In the genomic region with DNA sequence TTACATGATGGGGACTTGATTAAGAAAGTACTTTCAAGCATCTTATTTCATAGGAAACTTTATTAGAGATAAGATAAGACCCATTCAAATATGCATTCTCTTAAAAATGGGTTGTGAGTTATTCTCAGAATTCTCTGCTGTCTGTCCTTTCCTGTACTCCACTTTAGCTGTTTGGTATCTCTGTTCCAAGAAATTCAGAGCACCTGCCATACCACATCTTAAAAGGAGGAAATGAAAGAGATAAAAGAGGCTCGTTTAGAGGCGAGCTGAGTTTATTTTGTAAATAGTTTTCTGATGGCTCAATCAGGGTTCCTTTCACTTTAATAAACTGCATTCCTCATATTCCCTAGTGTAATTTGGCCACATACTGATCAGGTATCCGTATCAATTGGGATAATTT, we compare ENCODE assay signal across 9 cellular contexts.
DNase-seq lines count a peak whose midpoint lies in the region; ATAC-seq, FAIRE-seq and TF ChIP-seq lines count a peak whose summit lies in the region.
"Had no signal": no experiment of that assay in that cellular context is flagged by ENCODE, and none has a peak within 500 bp of the region (broad histone marks: within the 10 kb centered on the region; RNA-seq: fewer than 3 reads in every experiment).

No MANE protein-coding gene starts in this region.

- intact Hi-C loops in activated naive CD4-positive, alpha-beta T cell treated with anti-CD3 and anti-CD28 coated beads for 36 hours (cut with micrococcal nuclease) = loop anchor here (1.0 to 2.0 kb wide), 2 partner anchors 10 to 78 kb away; no protein-coding TSS in a partner anchor

- peaks cover 75% of the 10 kb centered on the region for H3K4me1 Mint-ChIP-seq in activated naive CD4-positive, alpha-beta T cell treated with anti-CD3 and anti-CD28 coated beads for 36 hours (ENCODE audit: low read depth)
- H3K4me1 Mint-ChIP-seq in activated naive CD8-positive, alpha-beta T cell treated with anti-CD3 and anti-CD28 coated beads, Interleukin-2, amount 10 ng/mL, durations not matched to agents 7 days and 5 days = peaks cover 61% of the 10 kb centered on the region

- no peaks in the 10 kb centered on the region for H3K27me3 ChIP-seq in stomach smooth muscle (ENCODE audit: control insufficient read depth in 1 of 2, insufficient read depth in 2 of 2, low read length in 2 of 2)

- peak overlapping the region; percentile 18 for H3K4me3 Mint-ChIP-seq in activated naive CD4-positive, alpha-beta T cell treated with anti-CD3 and anti-CD28 coated beads for 36 hours
- peak overlapping the region; percentile 80 for H3K4me3 Mint-ChIP-seq in activated naive CD8-positive, alpha-beta T cell treated with anti-CD3 and anti-CD28 coated beads, Interleukin-2, amount 10 ng/mL, durations not matched to agents 7 days and 5 days

- peak; percentile 67 for ATAC-seq in HG03159 (IDR thresholded peaks at IDR 0.05; ENCODE audit: unreplicated experiment)
- peak; percentile 81 for ATAC-seq in activated naive CD8-positive, alpha-beta T cell treated with anti-CD3 and anti-CD28 coated beads, Interleukin-2, amount 10 ng/mL, durations not matched to agents 7 days and 5 days (ENCODE audit: low read depth)

- FAIRE-seq in GM12892 (lab: Jason Lieb, UNC) = no peak

- no peaks in the 10 kb centered on the region for H3K9me3 Mint-ChIP-seq in activated naive CD4-positive, alpha-beta T cell treated with anti-CD3 and anti-CD28 coated beads for 36 hours
- no peaks in the 10 kb centered on the region for H3K9me3 Mint-ChIP-seq in activated naive CD8-positive, alpha-beta T cell treated with anti-CD3 and anti-CD28 coated beads, Interleukin-2, amount 10 ng/mL, durations not matched to agents 7 days and 5 days

- POLR2A ChIA-PET in activated naive CD8-positive, alpha-beta T cell treated with anti-CD3 and anti-CD28 coated beads, Interleukin-2, amount 10 ng/mL, durations not matched to agents 7 days and 5 days (lab: Charles Lee) = interaction anchor here (1.0 to 4.6 kb wide), 6 partner anchors 9 to 85 kb away, joined by 3 to 54 read pairs (median 4); a partner anchor contains a TSS

- peak overlapping the region in 1 of 2 donors; percentile 19 for H3K9ac ChIP-seq in stomach smooth muscle (ENCODE audit: low read length in 2 of 2)

- peak overlapping the region; percentile 74 for H3K27ac Mint-ChIP-seq in activated naive CD4-positive, alpha-beta T cell treated with anti-CD3 and anti-CD28 coated beads for 36 hours
- H3K27ac Mint-ChIP-seq in activated naive CD8-positive, alpha-beta T cell treated with anti-CD3 and anti-CD28 coated beads, Interleukin-2, amount 10 ng/mL, durations not matched to agents 7 days and 5 days = peak overlapping the region; percentile 95

- no peaks in the 10 kb centered on the region for H3K27me3 Mint-ChIP-seq in activated naive CD4-positive, alpha-beta T cell treated with anti-CD3 and anti-CD28 coated beads for 36 hours (ENCODE audit: low read depth)
- no peaks in the 10 kb centered on the region for H3K27me3 Mint-ChIP-seq in activated naive CD8-positive, alpha-beta T cell treated with anti-CD3 and anti-CD28 coated beads, Interleukin-2, amount 10 ng/mL, durations not matched to agents 7 days and 5 days

- peaks cover 14% of the 10 kb centered on the region for H3K4me1 ChIP-seq in stomach smooth muscle (ENCODE audit: control insufficient read depth, insufficient read depth, low read length)

- H3K9me3 ChIP-seq in stomach smooth muscle (ENCODE audit: control insufficient read depth in 2 of 2, low read length in 2 of 2) = no peaks in the 10 kb centered on the region
- H3K9me3 ChIP-seq: thoracic aorta had no signal

- no peaks in the 10 kb centered on the region for H3K36me3 ChIP-seq in stomach smooth muscle (ENCODE audit: control insufficient read depth in 2 of 2, insufficient read depth in 2 of 2, low read length in 2 of 2)
- H3K36me3 ChIP-seq: thoracic aorta had no signal

- H3K4me3 ChIP-seq in stomach smooth muscle (ENCODE audit: low read length in 2 of 2) = peak overlapping the region; percentile 1 to 16

- peaks cover 20% of the 10 kb centered on the region for H3K36me3 Mint-ChIP-seq in activated naive CD4-positive, alpha-beta T cell treated with anti-CD3 and anti-CD28 coated beads for 36 hours (ENCODE audit: low read depth)
- H3K36me3 Mint-ChIP-seq in activated naive CD8-positive, alpha-beta T cell treated with anti-CD3 and anti-CD28 coated beads, Interleukin-2, amount 10 ng/mL, durations not matched to agents 7 days and 5 days = peaks cover 49% of the 10 kb centered on the region

- CTCF ChIA-PET in activated naive CD4-positive, alpha-beta T cell treated with anti-CD3 and anti-CD28 coated beads for 36 hours (lab: Charles Lee) = interaction anchor here (0.6 to 1.2 kb wide), 4 partner anchors 10 to 350 kb away, joined by 3 to 5 read pairs (median 3); no protein-coding TSS in a partner anchor

- H3K27ac ChIP-seq in stomach smooth muscle (ENCODE audit: low read length) = no peak overlapping the region
- H3K27ac ChIP-seq: thoracic aorta had no signal

- TF ChIP-seq POLR2A in GM12892 (IDR thresholded peaks at IDR 0.05; ENCODE audit: low read depth, low read length) = no peak

- DNase-seq in activated naive CD4-positive, alpha-beta T cell treated with anti-CD3 and anti-CD28 coated beads for 36 hours = no peak
- no peak for DNase-seq in activated naive CD4-positive, alpha-beta T cell (lab: John Stamatoyannopoulos, UW)
- DNase-seq in activated naive CD8-positive, alpha-beta T cell treated with anti-CD3 and anti-CD28 coated beads, Interleukin-2, amount 10 ng/mL, durations not matched to agents 7 days and 5 days = no peak
- DNase-seq in GM12892 (ENCODE audit: insufficient read length) = no peak
- no peak for DNase-seq in hypothalamus (lab: John Stamatoyannopoulos, UW)
- no peak for DNase-seq in NCI-H2107 (lab: John Stamatoyannopoulos, UW)
